In genomic region chr17:21689604-21690003, GRCh38 we compare ENCODE assay signal across 11 cellular contexts. TPM values are rescaled to one million over a fixed set of nuclear protein-coding genes. Genes with fewer than 3 reads are reported as not detected.
DNase-seq lines count a peak whose midpoint lies in the region; ATAC-seq and TF ChIP-seq lines count a peak whose summit lies in the region.
"Had no signal": no experiment of that assay in that cellular context is flagged by ENCODE, and none has a peak within 500 bp of the region (broad histone marks: within the 10 kb centered on the region; RNA-seq: fewer than 3 reads in every experiment).

No MANE protein-coding gene starts in this region.

- intact Hi-C loops in posterior cingulate gyrus (cut with DNase I), result no loop called here

- H3K9me3 ChIP-seq in MG63, result no peaks in the 10 kb centered on the region

- CTCF ChIA-PET in BJ (lab: Yijun Ruan, JAX), result no interaction called here

- TF ChIP-seq CTCF in BJ (IDR thresholded peaks at IDR 0.05; ENCODE audit: insufficient read depth, low read depth, low read length), result no peak

- H3K27me3 ChIP-seq in BJ (ENCODE audit: control insufficient read depth, insufficient read depth, low read length) (no peaks in the 10 kb centered on the region), MG63 (no peaks in the 10 kb centered on the region)

- H3K36me3 ChIP-seq in BJ (ENCODE audit: control insufficient read depth, insufficient read depth, low read length) (no peaks in the 10 kb centered on the region), MG63 (no peaks in the 10 kb centered on the region)

- POLR2A ChIA-PET in BJ (lab: Charles Lee), result no interaction called here

- no peak overlapping the region for H3K4me3 ChIP-seq in BJ (ENCODE audit: low read depth, low read length)
- no peak overlapping the region for H3K4me3 ChIP-seq in MG63

- no peak for ATAC-seq in GM19395 (IDR thresholded peaks at IDR 0.05; ENCODE audit: unreplicated experiment)
- ATAC-seq: activated CD4-positive, alpha-beta T cell treated with anti-CD3 and anti-CD28 coated beads for 36 hours had no signal

- DNase-seq in BJ (ENCODE audit: low read depth) (peak; percentile 70), MG63 (peak; percentile 96), dermis blood vessel endothelial cell (peak; percentile 16), posterior cingulate gyrus (peak in 6 of 10 donors; percentile 42 to 92 (median 87)), NOMO-1 (lab: John Stamatoyannopoulos, UW; ENCODE audit: unreplicated experiment in 2 of 2) (no peak), COR-L47 (lab: John Stamatoyannopoulos, UW) (no peak)
- no peak for DNase-seq in stimulated activated CD4-positive, alpha-beta T cell treated with anti-CD3 and anti-CD28 coated beads, Interleukin-4, amount 100 ng/mL, for 1 hour
- DNase-seq: activated CD4-positive, alpha-beta T cell treated with anti-CD3 and anti-CD28 coated beads for 36 hours; activated naive CD8-positive, alpha-beta T cell treated with anti-CD3 and anti-CD28 coated beads, Interleukin-2, amount 10 ng/mL, durations not matched to agents 7 days and 5 days; NCI-H187 had no signal

RNA-seq across cellular contexts. Expression of gene KCNJ18, which starts 2.7 kb away (rescaled TPM):
- polyA plus RNA-seq in BJ (2011; rRNA removed), result not detected in 2 replicates
- polyA minus RNA-seq in BJ (2011; rRNA and poly(A)+ RNA removed), result not detected in 2 replicates
- not detected in 2 replicates for total RNA-seq in MG63 (2014; rRNA removed; shearing (Covaris generic); ENCODE audit: low replicate concordance)
- total RNA-seq in dermis blood vessel endothelial cell, result not detected in 2 replicates
- total RNA-seq: activated CD4-positive, alpha-beta T cell treated with anti-CD3 and anti-CD28 coated beads for 36 hours; activated naive CD8-positive, alpha-beta T cell treated with anti-CD3 and anti-CD28 coated beads, Interleukin-2, amount 10 ng/mL, durations not matched to agents 7 days and 5 days had no signal

Comparison
In these comparisons a context has a peak if more than half of its experiments do, and no peak if none do; other contexts are left out.
1. DNase-seq: peak in BJ (single experiment), MG63 (single experiment), dermis blood vessel endothelial cell (single experiment) and posterior cingulate gyrus (6 of 10); none in stimulated activated CD4-positive, alpha-beta T cell treated with anti-CD3 and anti-CD28 coated beads, Interleukin-4, amount 100 ng/mL, for 1 hour (single experiment), NOMO-1 (0 of 2) and COR-L47 (single experiment).